In genomic region chr1:231460614-231461013, GRCh38 we compare ENCODE assay signal across 1 cellular context.
TF ChIP-seq lines count a peak whose summit lies in the region.

No MANE protein-coding gene starts in this region.

TF ChIP-seq in K562, 482 proteins besides CTCF, POLR2A, EP300 and RAD21 (continues in another document):
- peak; percentile 57; the same call in 1 of the 2 replicates for TF ChIP-seq RNF2 (IDR thresholded peaks at IDR 0.05)
- no peak for TF ChIP-seq NBN (IDR thresholded peaks at IDR 0.05; ENCODE audit: low read depth)
- TF ChIP-seq ZBTB43 (CRISPR knock-in tag; IDR thresholded peaks at IDR 0.05): no peak
- TF ChIP-seq ESRRA (IDR thresholded peaks at IDR 0.05; ENCODE audit: borderline replicate concordance, low read depth): peak; percentile 93; the same call in 1 of the 2 replicates
- TF ChIP-seq KDM1A (IDR thresholded peaks at IDR 0.05): peak; percentile 69 to 76
- no peak for TF ChIP-seq ZNF253 (CRISPR knock-in tag; conservative IDR thresholded peaks at IDR 0.05)
- no peak for TF ChIP-seq ZNF143 (CRISPR knock-in tag; IDR thresholded peaks at IDR 0.05)
- TF ChIP-seq TCF7L2 (IDR thresholded peaks at IDR 0.05; ENCODE audit: low read depth, low read length): no peak
- peak; percentile 97 for TF ChIP-seq NFE2 (IDR thresholded peaks at IDR 0.05; ENCODE audit: low read depth)
- TF ChIP-seq SMARCE1 (IDR thresholded peaks at IDR 0.05): peak; percentile 23; the same call in 1 of the 2 replicates
- TF ChIP-seq ZNF766 (CRISPR knock-in tag; conservative IDR thresholded peaks at IDR 0.05): peak; percentile 38; the same call in 1 of the 2 replicates
- no peak for TF ChIP-seq PBX2 (CRISPR knock-in tag; IDR thresholded peaks at IDR 0.05; ENCODE audit: low read depth)
- no peak for TF ChIP-seq PBX2 (tag; conservative IDR thresholded peaks at IDR 0.05; ENCODE audit: low read depth)
- TF ChIP-seq CBFA2T3 (IDR thresholded peaks at IDR 0.05): peak; percentile 46
- no peak for TF ChIP-seq TAF7 (tag; IDR thresholded peaks at IDR 0.05)
- TF ChIP-seq HDAC3 (IDR thresholded peaks at IDR 0.05; ENCODE audit: borderline replicate concordance, partially characterized antibody): no peak
- TF ChIP-seq, protein P1, sequence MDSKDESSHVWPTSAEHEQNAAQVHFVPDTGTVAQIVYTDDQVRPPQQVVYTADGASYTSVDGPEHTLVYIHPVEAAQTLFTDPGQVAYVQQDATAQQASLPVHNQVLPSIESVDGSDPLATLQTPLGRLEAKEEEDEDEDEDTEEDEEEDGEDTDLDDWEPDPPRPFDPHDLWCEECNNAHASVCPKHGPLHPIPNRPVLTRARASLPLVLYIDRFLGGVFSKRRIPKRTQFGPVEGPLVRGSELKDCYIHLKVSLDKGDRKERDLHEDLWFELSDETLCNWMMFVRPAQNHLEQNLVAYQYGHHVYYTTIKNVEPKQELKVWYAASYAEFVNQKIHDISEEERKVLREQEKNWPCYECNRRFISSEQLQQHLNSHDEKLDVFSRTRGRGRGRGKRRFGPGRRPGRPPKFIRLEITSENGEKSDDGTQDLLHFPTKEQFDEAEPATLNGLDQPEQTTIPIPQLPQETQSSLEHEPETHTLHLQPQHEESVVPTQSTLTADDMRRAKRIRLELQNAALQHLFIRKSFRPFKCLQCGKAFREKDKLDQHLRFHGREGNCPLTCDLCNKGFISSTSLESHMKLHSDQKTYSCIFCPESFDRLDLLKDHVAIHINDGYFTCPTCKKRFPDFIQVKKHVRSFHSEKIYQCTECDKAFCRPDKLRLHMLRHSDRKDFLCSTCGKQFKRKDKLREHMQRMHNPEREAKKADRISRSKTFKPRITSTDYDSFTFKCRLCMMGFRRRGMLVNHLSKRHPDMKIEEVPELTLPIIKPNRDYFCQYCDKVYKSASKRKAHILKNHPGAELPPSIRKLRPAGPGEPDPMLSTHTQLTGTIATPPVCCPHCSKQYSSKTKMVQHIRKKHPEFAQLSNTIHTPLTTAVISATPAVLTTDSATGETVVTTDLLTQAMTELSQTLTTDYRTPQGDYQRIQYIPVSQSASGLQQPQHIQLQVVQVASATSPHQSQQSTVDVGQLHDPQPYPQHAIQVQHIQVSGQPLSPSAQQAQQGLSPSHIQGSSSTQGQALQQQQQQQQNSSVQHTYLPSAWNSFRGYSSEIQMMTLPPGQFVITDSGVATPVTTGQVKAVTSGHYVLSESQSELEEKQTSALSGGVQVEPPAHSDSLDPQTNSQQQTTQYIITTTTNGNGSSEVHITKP (IDR thresholded peaks at IDR 0.05; ENCODE audit: partially characterized antibody): no peak
- peak in 1 of 2 experiments; percentile 93; a peak in 2 of 4 replicates for TF ChIP-seq MLLT1 (IDR thresholded peaks at IDR 0.05)
- TF ChIP-seq, protein P2, sequence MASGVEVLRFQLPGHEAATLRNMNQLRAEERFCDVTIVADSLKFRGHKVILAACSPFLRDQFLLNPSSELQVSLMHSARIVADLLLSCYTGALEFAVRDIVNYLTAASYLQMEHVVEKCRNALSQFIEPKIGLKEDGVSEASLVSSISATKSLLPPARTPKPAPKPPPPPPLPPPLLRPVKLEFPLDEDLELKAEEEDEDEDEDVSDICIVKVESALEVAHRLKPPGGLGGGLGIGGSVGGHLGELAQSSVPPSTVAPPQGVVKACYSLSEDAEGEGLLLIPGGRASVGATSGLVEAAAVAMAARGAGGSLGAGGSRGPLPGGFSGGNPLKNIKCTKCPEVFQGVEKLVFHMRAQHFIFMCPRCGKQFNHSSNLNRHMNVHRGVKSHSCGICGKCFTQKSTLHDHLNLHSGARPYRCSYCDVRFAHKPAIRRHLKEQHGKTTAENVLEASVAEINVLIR (CRISPR knock-in tag; IDR thresholded peaks at IDR 0.05): no peak
- TF ChIP-seq C11orf30 (IDR thresholded peaks at IDR 0.05; ENCODE audit: low read depth): peak; percentile 91
- peak; percentile 21; the same call in 1 of the 2 replicates for TF ChIP-seq BHLHE40 (IDR thresholded peaks at IDR 0.05; ENCODE audit: low read length)
- no peak for TF ChIP-seq PCBP2 (IDR thresholded peaks at IDR 0.05; ENCODE audit: low read depth, low read length, poor library complexity, severe bottlenecking)
- TF ChIP-seq CCAR2 (IDR thresholded peaks at IDR 0.05; ENCODE audit: low read depth, low read length): no peak
- peak; percentile 75; the same call in 1 of the 2 replicates for TF ChIP-seq SOX6 (IDR thresholded peaks at IDR 0.05)
- TF ChIP-seq CEBPB (tag; IDR thresholded peaks at IDR 0.05): no peak
- no peak for TF ChIP-seq HNRNPUL1 (IDR thresholded peaks at IDR 0.05; ENCODE audit: low read length)
- peak; percentile 96 for TF ChIP-seq MAFG (tag; conservative IDR thresholded peaks at IDR 0.05)
- TF ChIP-seq RNF219 (CRISPR knock-in tag; IDR thresholded peaks at IDR 0.05): no peak
- TF ChIP-seq RB1 (IDR thresholded peaks at IDR 0.05; ENCODE audit: low read depth): no peak
- no peak for TF ChIP-seq ZKSCAN1 (IDR thresholded peaks at IDR 0.05; ENCODE audit: low read depth, low read length)
- TF ChIP-seq HNRNPLL (IDR thresholded peaks at IDR 0.05; ENCODE audit: low read depth, low read length, poor library complexity, severe bottlenecking): no peak
- 0 out of 2 replicates have a peak, but pooled peaks have one; percentile 72 for TF ChIP-seq HMG20A (CRISPR knock-in tag; conservative IDR thresholded peaks at IDR 0.05)
- TF ChIP-seq SMARCA4 (IDR thresholded peaks at IDR 0.05): 0 out of 2 replicates have a peak, but pooled peaks have one; percentile 31
- TF ChIP-seq SMAD4 (CRISPR knock-in tag; conservative IDR thresholded peaks at IDR 0.05): no peak
- TF ChIP-seq ESRRB (CRISPR knock-in tag; IDR thresholded peaks at IDR 0.05; ENCODE audit: borderline replicate concordance): no peak
- peak in 1 of 2 experiments; percentile 45; a peak in 1 of 4 replicates for TF ChIP-seq HDAC1 (IDR thresholded peaks at IDR 0.05)
- 0 out of 2 replicates have a peak, but pooled peaks have one; percentile 29 for TF ChIP-seq TCF3 (CRISPR knock-in tag; IDR thresholded peaks at IDR 0.05)
- peak; percentile 47 for TF ChIP-seq MEIS2 (IDR thresholded peaks at IDR 0.05; ENCODE audit: partially characterized antibody)
- no peak for TF ChIP-seq FOXA3 (CRISPR knock-in tag; conservative IDR thresholded peaks at IDR 0.05 in 1 of 2, IDR thresholded peaks at IDR 0.05 in 1 of 2)
- TF ChIP-seq, protein P3, sequence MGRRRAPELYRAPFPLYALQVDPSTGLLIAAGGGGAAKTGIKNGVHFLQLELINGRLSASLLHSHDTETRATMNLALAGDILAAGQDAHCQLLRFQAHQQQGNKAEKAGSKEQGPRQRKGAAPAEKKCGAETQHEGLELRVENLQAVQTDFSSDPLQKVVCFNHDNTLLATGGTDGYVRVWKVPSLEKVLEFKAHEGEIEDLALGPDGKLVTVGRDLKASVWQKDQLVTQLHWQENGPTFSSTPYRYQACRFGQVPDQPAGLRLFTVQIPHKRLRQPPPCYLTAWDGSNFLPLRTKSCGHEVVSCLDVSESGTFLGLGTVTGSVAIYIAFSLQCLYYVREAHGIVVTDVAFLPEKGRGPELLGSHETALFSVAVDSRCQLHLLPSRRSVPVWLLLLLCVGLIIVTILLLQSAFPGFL (CRISPR knock-in tag; IDR thresholded peaks at IDR 0.05): no peak
- TF ChIP-seq DPF2 (IDR thresholded peaks at IDR 0.05): peak; percentile 41; the same call in 1 of the 2 replicates
- no peak for TF ChIP-seq NR2C2 (CRISPR knock-in tag; IDR thresholded peaks at IDR 0.05)
- no peak for TF ChIP-seq NR2C2 (tag; IDR thresholded peaks at IDR 0.05)
- TF ChIP-seq ZC3H8 (IDR thresholded peaks at IDR 0.05): no peak
- TF ChIP-seq TAL1 (IDR thresholded peaks at IDR 0.05): no peak; the same call in 1 of the 2 replicates
- no peak for TF ChIP-seq DACH1 (IDR thresholded peaks at IDR 0.05; ENCODE audit: partially characterized antibody)
- peak in 1 of 2 experiments; percentile 89; a peak in 2 of 4 replicates for TF ChIP-seq RCOR1 (IDR thresholded peaks at IDR 0.05; ENCODE audit: borderline replicate concordance in 1 of 2, low read depth in 2 of 2, low read length in 2 of 2)
- TF ChIP-seq ERF (CRISPR knock-in tag; IDR thresholded peaks at IDR 0.05): no peak
- peak; percentile 93 for TF ChIP-seq ZNF316 (IDR thresholded peaks at IDR 0.05)
- TF ChIP-seq TEAD4 (IDR thresholded peaks at IDR 0.05; ENCODE audit: low read length): peak; percentile 68; the same call in 1 of the 2 replicates
- TF ChIP-seq TEAD4 (CRISPR knock-in tag; IDR thresholded peaks at IDR 0.05; ENCODE audit: borderline replicate concordance): no peak
- TF ChIP-seq, protein P4, sequence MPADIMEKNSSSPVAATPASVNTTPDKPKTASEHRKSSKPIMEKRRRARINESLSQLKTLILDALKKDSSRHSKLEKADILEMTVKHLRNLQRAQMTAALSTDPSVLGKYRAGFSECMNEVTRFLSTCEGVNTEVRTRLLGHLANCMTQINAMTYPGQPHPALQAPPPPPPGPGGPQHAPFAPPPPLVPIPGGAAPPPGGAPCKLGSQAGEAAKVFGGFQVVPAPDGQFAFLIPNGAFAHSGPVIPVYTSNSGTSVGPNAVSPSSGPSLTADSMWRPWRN (IDR thresholded peaks at IDR 0.05; ENCODE audit: low read depth): peak; percentile 84
- TF ChIP-seq HDAC2 (IDR thresholded peaks at IDR 0.05): peak; percentile 45; the same call in 1 of the 2 replicates
